12 cellular contexts compared by ENCODE assay signal in genomic region chr4:75490155-75490554, GRCh38. TPM values are rescaled to one million over a fixed set of nuclear protein-coding genes. Genes with fewer than 3 reads are reported as not detected.
DNase-seq lines count a peak whose midpoint lies in the region; ATAC-seq, FAIRE-seq and TF ChIP-seq lines count a peak whose summit lies in the region.
"Had no signal": no experiment of that assay in that cellular context is flagged by ENCODE, and none has a peak within 500 bp of the region (broad histone marks: within the 10 kb centered on the region; RNA-seq: fewer than 3 reads in every experiment).

No MANE protein-coding gene starts in this region.

- CTCF ChIA-PET in AG04450 (lab: Charles Lee), result interaction anchor here (0.8 to 6.8 kb wide), 11 partner anchors 9 to 1135 kb away, joined by 3 to 80 read pairs (median 5); partner anchors contain the start of genes PARM1, RCHY1 and THAP6

- no peaks in the 10 kb centered on the region for H3K9me3 Mint-ChIP-seq in HFFc6

- H3K9me3 ChIP-seq in AG04450 (ENCODE audit: control insufficient read depth, insufficient read depth, low read length), result no peaks in the 10 kb centered on the region

- no peaks in the 10 kb centered on the region for H3K27me3 ChIP-seq in AG04450 (ENCODE audit: control insufficient read depth, insufficient read depth, low read length)

- peak; percentile 69 for FAIRE-seq in islet of Langerhans (lab: Jason Lieb, UNC)

- no peaks in the 10 kb centered on the region; the same call in 1 of the 2 replicates for H3K27me3 Mint-ChIP-seq in HFFc6 (ENCODE audit: insufficient read depth)

- H3K27ac ChIP-seq in AG04450 (ENCODE audit: low read depth, low read length) (no peak overlapping the region), VCaP (no peak overlapping the region)

- no peak overlapping the region for H3K4me3 ChIP-seq in AG04450 (ENCODE audit: low read depth, low read length)
- H3K4me3 ChIP-seq: lung had no signal

- ATAC-seq in GM19035 (IDR thresholded peaks at IDR 0.05; ENCODE audit: unreplicated experiment), result no peak
- no peak for ATAC-seq in HG03097 (IDR thresholded peaks at IDR 0.05; ENCODE audit: low FRiP score, unreplicated experiment)

- POLR2A ChIA-PET in AG04450 (lab: Yijun Ruan, JAX), result no interaction called here

- H3K27ac Mint-ChIP-seq in HFFc6, result no peak overlapping the region

- TF ChIP-seq CTCF in AG04450 (IDR thresholded peaks at IDR 0.05; ENCODE audit: low read depth, low read length), result peak; percentile 40
- peak; percentile 66 for TF ChIP-seq CTCF in HFFc6 (IDR thresholded peaks at IDR 0.05)
- peak; percentile 79 for TF ChIP-seq CTCF in VCaP (conservative IDR thresholded peaks at IDR 0.05)

- DNase-seq in AG04450 (ENCODE audit: low read depth, low spot score), result peak; percentile 7
- DNase-seq in HFFc6, result peak; percentile 10
- no peak for DNase-seq in NOMO-1 (lab: John Stamatoyannopoulos, UW; ENCODE audit: unreplicated experiment in 2 of 2)
- no peak for DNase-seq in activated naive CD4-positive, alpha-beta T cell treated with Interleukin-2 at 50 U/mL for 16 hours
- DNase-seq: central memory CD4-positive, alpha-beta T cell; NCI-H1694 treated with DMSO at 0.1 percent for 48 hours; stimulated activated CD4-positive, alpha-beta T cell treated with anti-CD3 and anti-CD28 coated beads, Interleukin-4, amount 100 ng/mL, for 4 hours had no signal

- H3K36me3 Mint-ChIP-seq in HFFc6 (ENCODE audit: low read depth), result peaks cover 6% of the 10 kb centered on the region; the same call in 1 of the 2 replicates

- H3K4me1 Mint-ChIP-seq in HFFc6 (ENCODE audit: low read depth), result peaks cover 11% of the 10 kb centered on the region

- no peak overlapping the region for H3K4me3 Mint-ChIP-seq in HFFc6

RNA-seq across cellular contexts. Expression of gene RCHY1, which starts 24.0 kb away (rescaled TPM):
- polyA plus RNA-seq in AG04450 (2011; rRNA removed), result 29.2 and 34.0 TPM in 2 replicates
- polyA minus RNA-seq in AG04450 (2011; rRNA and poly(A)+ RNA removed), result 10.9 and 22.8 TPM in 2 replicates
- total RNA-seq in HFFc6 (2021; fragmentation: NEBNext Ultra II Directional; extraction: Animal tissue kit (Norgen Biotek cat#: 25700)), result 10 to 100 TPM; 14.8 to 19.5 (median 17.5) TPM

RNA-seq across cellular contexts. Expression of gene THAP6, which starts 24.1 kb away (rescaled TPM):
- polyA plus RNA-seq in AG04450 (2011; rRNA removed), result 10.9 and 15.1 TPM in 2 replicates
- 11.7 and 14.9 TPM in 2 replicates for polyA minus RNA-seq in AG04450 (2011; rRNA and poly(A)+ RNA removed)
- 10 to 100 TPM; 14.2 to 20.6 (median 17.8) TPM for total RNA-seq in HFFc6 (2021; fragmentation: NEBNext Ultra II Directional; extraction: Animal tissue kit (Norgen Biotek cat#: 25700))

Comparison
In these comparisons a context has a peak if more than half of its experiments do, and no peak if none do; other contexts are left out.
1. DNase-seq: peak in AG04450 (single experiment) and HFFc6 (single experiment); none in NOMO-1 (0 of 2) and activated naive CD4-positive, alpha-beta T cell treated with Interleukin-2 at 50 U/mL for 16 hours (single experiment).
2. Peak in every context shown above with its lines, with median percentiles within 50 percentile points of each other: CTCF ChIP-seq.